In genomic region chr11:70111269-70112016, GRCh38 we compare ENCODE assay signal across 1 cellular context.
TF ChIP-seq lines count a peak whose summit lies in the region.

No MANE protein-coding gene starts in this region.

TF ChIP-seq in K562, 482 proteins besides CTCF, POLR2A, EP300 and RAD21 (continued from another document and continues in another):
- no peak for TF ChIP-seq ZBTB9 (CRISPR knock-in tag; IDR thresholded peaks at IDR 0.05)
- TF ChIP-seq CUX1 (CRISPR knock-in tag; IDR thresholded peaks at IDR 0.05) = peak; percentile 81
- no peak for TF ChIP-seq ATF1 (CRISPR knock-in tag; IDR thresholded peaks at IDR 0.05)
- TF ChIP-seq ATF1 (tag; IDR thresholded peaks at IDR 0.05) = peak; percentile 88
- peak; percentile 40 to 50 for TF ChIP-seq E2F6 (IDR thresholded peaks at IDR 0.05; ENCODE audit: borderline replicate concordance in 1 of 2, extremely low read depth in 1 of 2, insufficient read depth in 1 of 2, insufficient read length in 1 of 2, low read depth in 1 of 2, low read length in 1 of 2, poor library complexity in 1 of 2, severe bottlenecking in 1 of 2)
- TF ChIP-seq ZNF41 (CRISPR knock-in tag; conservative IDR thresholded peaks at IDR 0.05) = no peak
- no peak for TF ChIP-seq XRCC3 (IDR thresholded peaks at IDR 0.05)
- no peak for TF ChIP-seq ZBTB12 (CRISPR knock-in tag; IDR thresholded peaks at IDR 0.05)
- peak; percentile 58 for TF ChIP-seq ELF1 (tag; IDR thresholded peaks at IDR 0.05)
- TF ChIP-seq KLF6 (CRISPR knock-in tag; IDR thresholded peaks at IDR 0.05; ENCODE audit: borderline replicate concordance) = no peak
- TF ChIP-seq ZNF197 (CRISPR knock-in tag; IDR thresholded peaks at IDR 0.05; ENCODE audit: low read depth) = no peak
- no peak for TF ChIP-seq ZNF830 (CRISPR knock-in tag; IDR thresholded peaks at IDR 0.05)
- peak; percentile 96 for TF ChIP-seq MEIS2 (IDR thresholded peaks at IDR 0.05; ENCODE audit: partially characterized antibody)
- peak; percentile 79; the same call in 1 of the 2 replicates for TF ChIP-seq CTBP1 (IDR thresholded peaks at IDR 0.05; ENCODE audit: borderline replicate concordance)
- peak; percentile 23; the same call in 1 of the 2 replicates for TF ChIP-seq NFE2 (IDR thresholded peaks at IDR 0.05; ENCODE audit: low read depth)
- TF ChIP-seq EWSR1 (IDR thresholded peaks at IDR 0.05; ENCODE audit: borderline replicate concordance, low read depth, partially characterized antibody) = no peak
- 0 out of 2 replicates have a peak, but pooled peaks have one; percentile 20 for TF ChIP-seq CBFA2T3 (IDR thresholded peaks at IDR 0.05)
- TF ChIP-seq ZFX (CRISPR knock-in tag; IDR thresholded peaks at IDR 0.05) = peak; percentile 64
- TF ChIP-seq ARID1B (IDR thresholded peaks at IDR 0.05) = peak; percentile 36; the same call in 1 of the 2 replicates
- TF ChIP-seq ZNF239 (CRISPR knock-in tag; IDR thresholded peaks at IDR 0.05) = no peak
- TF ChIP-seq ZHX1 (conservative IDR thresholded peaks at IDR 0.05; ENCODE audit: low read length) = no peak
- TF ChIP-seq RREB1 (CRISPR knock-in tag; IDR thresholded peaks at IDR 0.05) = no peak
- TF ChIP-seq CEBPG (CRISPR knock-in tag; IDR thresholded peaks at IDR 0.05) = no peak
- TF ChIP-seq CEBPG (tag; conservative IDR thresholded peaks at IDR 0.05 in 1 of 2, IDR thresholded peaks at IDR 0.05 in 1 of 2) = peak in 1 of 2 experiments; percentile 58; a peak in 2 of 4 replicates
- TF ChIP-seq ZNF639 (CRISPR knock-in tag; conservative IDR thresholded peaks at IDR 0.05 in 1 of 2, IDR thresholded peaks at IDR 0.05 in 1 of 2) = no peak
- TF ChIP-seq RBM34 (IDR thresholded peaks at IDR 0.05; ENCODE audit: borderline replicate concordance, insufficient read depth, low read length) = no peak
- TF ChIP-seq DEAF1 (CRISPR knock-in tag; IDR thresholded peaks at IDR 0.05) = no peak
- TF ChIP-seq ZEB2 (IDR thresholded peaks at IDR 0.05) = no peak
- TF ChIP-seq ZBED1 (IDR thresholded peaks at IDR 0.05) = no peak
- no peak for TF ChIP-seq ZBTB33 (CRISPR knock-in tag; IDR thresholded peaks at IDR 0.05)
- peak; percentile 85 for TF ChIP-seq CREM (IDR thresholded peaks at IDR 0.05; ENCODE audit: low read depth)
- no peak for TF ChIP-seq KAT8 (IDR thresholded peaks at IDR 0.05; ENCODE audit: low read depth)
